In the genomic region with DNA sequence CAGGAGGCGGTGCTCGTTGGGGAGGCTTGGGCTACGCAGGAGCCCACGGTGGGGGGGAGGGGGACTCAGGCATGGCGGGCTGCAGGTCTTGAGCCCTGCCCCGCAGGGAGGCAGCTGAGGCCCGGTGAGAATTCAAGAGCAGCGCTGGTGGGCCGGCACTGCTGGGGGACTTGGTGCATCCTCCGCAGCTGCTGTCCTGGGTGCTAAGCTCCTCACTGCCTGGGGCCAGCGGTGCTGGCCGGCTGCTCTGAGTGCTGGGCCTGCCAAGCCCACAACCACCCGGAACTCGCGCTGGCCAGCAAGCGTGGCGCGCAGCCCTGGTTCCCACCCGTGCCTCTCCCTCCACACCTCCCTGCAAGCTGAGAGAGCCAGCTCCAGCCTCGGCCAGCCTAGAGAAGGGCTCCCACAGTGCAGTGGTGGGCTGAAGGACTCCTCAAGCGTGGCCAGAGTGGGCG, we compare ENCODE assay signal across 1 cellular context.
TF ChIP-seq lines count a peak whose summit lies in the region.

No MANE protein-coding gene starts in this region.

TF ChIP-seq in GM23338, 12 proteins besides CTCF, POLR2A, EP300 and RAD21 (continued from another document):
- TF ChIP-seq, protein P1, sequence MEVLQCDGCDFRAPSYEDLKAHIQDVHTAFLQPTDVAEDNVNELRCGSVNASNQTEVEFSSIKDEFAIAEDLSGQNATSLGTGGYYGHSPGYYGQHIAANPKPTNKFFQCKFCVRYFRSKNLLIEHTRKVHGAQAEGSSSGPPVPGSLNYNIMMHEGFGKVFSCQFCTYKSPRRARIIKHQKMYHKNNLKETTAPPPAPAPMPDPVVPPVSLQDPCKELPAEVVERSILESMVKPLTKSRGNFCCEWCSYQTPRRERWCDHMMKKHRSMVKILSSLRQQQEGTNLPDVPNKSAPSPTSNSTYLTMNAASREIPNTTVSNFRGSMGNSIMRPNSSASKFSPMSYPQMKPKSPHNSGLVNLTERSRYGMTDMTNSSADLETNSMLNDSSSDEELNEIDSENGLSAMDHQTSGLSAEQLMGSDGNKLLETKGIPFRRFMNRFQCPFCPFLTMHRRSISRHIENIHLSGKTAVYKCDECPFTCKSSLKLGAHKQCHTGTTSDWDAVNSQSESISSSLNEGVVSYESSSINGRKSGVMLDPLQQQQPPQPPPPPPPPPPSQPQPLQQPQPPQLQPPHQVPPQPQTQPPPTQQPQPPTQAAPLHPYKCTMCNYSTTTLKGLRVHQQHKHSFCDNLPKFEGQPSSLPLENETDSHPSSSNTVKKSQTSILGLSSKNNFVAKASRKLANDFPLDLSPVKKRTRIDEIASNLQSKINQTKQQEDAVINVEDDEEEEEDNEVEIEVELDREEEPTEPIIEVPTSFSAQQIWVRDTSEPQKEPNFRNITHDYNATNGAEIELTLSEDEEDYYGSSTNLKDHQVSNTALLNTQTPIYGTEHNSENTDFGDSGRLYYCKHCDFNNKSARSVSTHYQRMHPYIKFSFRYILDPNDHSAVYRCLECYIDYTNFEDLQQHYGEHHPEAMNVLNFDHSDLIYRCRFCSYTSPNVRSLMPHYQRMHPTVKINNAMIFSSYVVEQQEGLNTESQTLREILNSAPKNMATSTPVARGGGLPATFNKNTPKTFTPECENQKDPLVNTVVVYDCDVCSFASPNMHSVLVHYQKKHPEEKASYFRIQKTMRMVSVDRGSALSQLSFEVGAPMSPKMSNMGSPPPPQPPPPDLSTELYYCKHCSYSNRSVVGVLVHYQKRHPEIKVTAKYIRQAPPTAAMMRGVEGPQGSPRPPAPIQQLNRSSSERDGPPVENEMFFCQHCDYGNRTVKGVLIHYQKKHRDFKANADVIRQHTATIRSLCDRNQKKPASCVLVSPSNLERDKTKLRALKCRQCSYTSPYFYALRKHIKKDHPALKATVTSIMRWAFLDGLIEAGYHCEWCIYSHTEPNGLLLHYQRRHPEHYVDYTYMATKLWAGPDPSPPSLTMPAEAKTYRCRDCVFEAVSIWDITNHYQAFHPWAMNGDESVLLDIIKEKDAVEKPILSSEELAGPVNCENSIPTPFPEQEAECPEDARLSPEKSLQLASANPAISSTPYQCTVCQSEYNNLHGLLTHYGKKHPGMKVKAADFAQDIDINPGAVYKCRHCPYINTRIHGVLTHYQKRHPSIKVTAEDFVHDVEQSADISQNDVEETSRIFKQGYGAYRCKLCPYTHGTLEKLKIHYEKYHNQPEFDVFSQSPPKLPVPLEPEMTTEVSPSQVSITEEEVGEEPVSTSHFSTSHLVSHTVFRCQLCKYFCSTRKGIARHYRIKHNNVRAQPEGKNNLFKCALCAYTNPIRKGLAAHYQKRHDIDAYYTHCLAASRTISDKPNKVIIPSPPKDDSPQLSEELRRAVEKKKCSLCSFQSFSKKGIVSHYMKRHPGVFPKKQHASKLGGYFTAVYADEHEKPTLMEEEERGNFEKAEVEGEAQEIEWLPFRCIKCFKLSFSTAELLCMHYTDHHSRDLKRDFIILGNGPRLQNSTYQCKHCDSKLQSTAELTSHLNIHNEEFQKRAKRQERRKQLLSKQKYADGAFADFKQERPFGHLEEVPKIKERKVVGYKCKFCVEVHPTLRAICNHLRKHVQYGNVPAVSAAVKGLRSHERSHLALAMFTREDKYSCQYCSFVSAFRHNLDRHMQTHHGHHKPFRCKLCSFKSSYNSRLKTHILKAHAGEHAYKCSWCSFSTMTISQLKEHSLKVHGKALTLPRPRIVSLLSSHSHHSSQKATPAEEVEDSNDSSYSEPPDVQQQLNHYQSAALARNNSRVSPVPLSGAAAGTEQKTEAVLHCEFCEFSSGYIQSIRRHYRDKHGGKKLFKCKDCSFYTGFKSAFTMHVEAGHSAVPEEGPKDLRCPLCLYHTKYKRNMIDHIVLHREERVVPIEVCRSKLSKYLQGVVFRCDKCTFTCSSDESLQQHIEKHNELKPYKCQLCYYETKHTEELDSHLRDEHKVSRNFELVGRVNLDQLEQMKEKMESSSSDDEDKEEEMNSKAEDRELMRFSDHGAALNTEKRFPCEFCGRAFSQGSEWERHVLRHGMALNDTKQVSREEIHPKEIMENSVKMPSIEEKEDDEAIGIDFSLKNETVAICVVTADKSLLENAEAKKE (CRISPR knock-in tag; IDR thresholded peaks at IDR 0.05), result no peak
- TF ChIP-seq EZH2 (IDR thresholded peaks at IDR 0.05; ENCODE audit: low read depth, unreplicated experiment) (no peak), STAT1 (IDR thresholded peaks at IDR 0.05; ENCODE audit: unreplicated experiment) (no peak), CREB1 (CRISPR knock-in tag; IDR thresholded peaks at IDR 0.05; ENCODE audit: low read depth) (no peak), EZH2phosphoT487 (IDR thresholded peaks at IDR 0.05; ENCODE audit: unreplicated experiment) (no peak), POLR2AphosphoS5 (IDR thresholded peaks at IDR 0.05; ENCODE audit: low read depth) (no peak), JUNB (IDR thresholded peaks at IDR 0.05; ENCODE audit: unreplicated experiment) (no peak)
- TF ChIP-seq, protein P2, sequence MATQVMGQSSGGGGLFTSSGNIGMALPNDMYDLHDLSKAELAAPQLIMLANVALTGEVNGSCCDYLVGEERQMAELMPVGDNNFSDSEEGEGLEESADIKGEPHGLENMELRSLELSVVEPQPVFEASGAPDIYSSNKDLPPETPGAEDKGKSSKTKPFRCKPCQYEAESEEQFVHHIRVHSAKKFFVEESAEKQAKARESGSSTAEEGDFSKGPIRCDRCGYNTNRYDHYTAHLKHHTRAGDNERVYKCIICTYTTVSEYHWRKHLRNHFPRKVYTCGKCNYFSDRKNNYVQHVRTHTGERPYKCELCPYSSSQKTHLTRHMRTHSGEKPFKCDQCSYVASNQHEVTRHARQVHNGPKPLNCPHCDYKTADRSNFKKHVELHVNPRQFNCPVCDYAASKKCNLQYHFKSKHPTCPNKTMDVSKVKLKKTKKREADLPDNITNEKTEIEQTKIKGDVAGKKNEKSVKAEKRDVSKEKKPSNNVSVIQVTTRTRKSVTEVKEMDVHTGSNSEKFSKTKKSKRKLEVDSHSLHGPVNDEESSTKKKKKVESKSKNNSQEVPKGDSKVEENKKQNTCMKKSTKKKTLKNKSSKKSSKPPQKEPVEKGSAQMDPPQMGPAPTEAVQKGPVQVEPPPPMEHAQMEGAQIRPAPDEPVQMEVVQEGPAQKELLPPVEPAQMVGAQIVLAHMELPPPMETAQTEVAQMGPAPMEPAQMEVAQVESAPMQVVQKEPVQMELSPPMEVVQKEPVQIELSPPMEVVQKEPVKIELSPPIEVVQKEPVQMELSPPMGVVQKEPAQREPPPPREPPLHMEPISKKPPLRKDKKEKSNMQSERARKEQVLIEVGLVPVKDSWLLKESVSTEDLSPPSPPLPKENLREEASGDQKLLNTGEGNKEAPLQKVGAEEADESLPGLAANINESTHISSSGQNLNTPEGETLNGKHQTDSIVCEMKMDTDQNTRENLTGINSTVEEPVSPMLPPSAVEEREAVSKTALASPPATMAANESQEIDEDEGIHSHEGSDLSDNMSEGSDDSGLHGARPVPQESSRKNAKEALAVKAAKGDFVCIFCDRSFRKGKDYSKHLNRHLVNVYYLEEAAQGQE (IDR thresholded peaks at IDR 0.05; ENCODE audit: unreplicated experiment), result no peak
